ENCODE assay signal across 2 cellular contexts in the genomic region with DNA sequence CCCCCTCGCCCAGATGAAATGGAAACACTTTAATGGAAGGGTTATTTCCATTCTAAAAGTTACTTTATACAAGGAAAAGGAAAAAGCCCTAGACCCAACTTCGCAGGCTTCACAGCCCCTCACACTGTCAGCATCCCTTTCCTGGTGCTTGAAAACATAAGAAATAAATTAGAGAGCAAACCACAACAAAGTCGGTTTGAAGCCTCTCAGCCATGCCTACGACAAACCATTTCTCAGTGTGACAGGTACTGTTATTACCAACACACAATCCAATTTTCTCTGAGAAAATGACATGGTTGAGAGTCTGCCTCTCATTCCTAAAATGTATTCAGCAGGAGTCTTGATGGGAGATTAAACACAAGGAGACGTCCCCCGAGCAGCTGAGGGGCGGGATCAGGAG. TPM values are rescaled to one million over a fixed set of nuclear protein-coding genes. Genes with fewer than 3 reads are reported as not detected.
"Had no signal": no experiment of that assay in that cellular context is flagged by ENCODE, and none has a peak within 500 bp of the region (broad histone marks: within the 10 kb centered on the region; RNA-seq: fewer than 3 reads in every experiment).

No MANE protein-coding gene starts in this region.

RNA-seq across cellular contexts. Expression of a gene that starts 51.3 kb away (rescaled TPM):
- total RNA-seq: LHCN-M2, SJSA1 had no signal

RNA-seq across cellular contexts. Expression of a gene that starts 51.4 kb away (rescaled TPM):
- total RNA-seq: LHCN-M2, SJSA1 had no signal
